10 cellular contexts compared by ENCODE assay signal in the genomic region with DNA sequence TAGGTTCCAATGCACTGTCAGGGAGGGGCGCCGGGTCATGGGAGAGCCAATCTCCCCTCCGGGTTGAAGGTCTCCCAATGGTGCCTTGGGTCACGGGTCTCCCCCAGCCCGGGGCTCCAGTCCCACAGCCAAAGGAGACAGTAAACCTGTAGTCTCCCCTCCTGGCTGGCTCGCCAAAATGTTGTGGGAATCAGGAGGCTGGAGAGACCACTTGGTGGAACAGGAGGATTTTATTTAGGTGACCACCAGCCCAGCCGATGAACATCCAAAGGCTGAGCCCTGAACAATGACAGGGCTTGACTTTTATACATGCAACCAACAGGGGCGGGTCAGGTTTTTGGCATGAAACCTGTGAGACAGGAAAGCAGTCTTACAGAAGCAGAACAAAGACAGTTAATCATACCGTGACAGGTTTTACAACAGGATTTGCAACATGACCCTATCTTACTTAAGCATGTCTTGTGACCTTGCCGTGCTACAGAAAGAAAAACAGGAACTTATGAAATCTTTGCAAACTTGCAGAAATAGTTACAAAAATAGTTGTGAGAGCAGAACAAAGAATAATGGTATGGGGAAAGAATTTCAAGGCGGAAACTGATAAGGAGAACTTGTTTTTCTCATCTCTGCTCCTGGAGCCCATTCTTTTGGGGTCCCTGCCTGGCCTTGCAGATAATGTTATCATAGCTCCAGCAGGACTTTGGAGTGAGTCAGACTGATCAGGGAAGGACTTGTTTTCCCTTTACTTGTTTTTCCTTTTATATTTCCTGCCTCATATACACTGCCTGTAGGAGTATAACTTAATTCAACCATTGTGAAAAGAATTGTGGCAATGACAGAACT. TPM values are rescaled to one million over a fixed set of nuclear protein-coding genes. Genes with fewer than 3 reads are reported as not detected.
DNase-seq lines count a peak whose midpoint lies in the region; ATAC-seq and TF ChIP-seq lines count a peak whose summit lies in the region.
"Had no signal": no experiment of that assay in that cellular context is flagged by ENCODE, and none has a peak within 500 bp of the region (broad histone marks: within the 10 kb centered on the region; RNA-seq: fewer than 3 reads in every experiment).

No MANE protein-coding gene starts in this region.

- peaks cover 0 to 3% of the 10 kb centered on the region in 2 donors for H3K4me1 ChIP-seq in right atrium auricular region
- H3K4me1 ChIP-seq in right cardiac atrium (ENCODE audit: control insufficient read depth, insufficient read depth, low read length): peaks cover 2% of the 10 kb centered on the region
- peaks cover 32% of the 10 kb centered on the region for H3K4me1 ChIP-seq in upper lobe of right lung
- H3K4me1 ChIP-seq: BE2C had no signal

- 77% methylated on average over 11 of the region's 11 CpGs for WGBS in right cardiac atrium

- H3K4me3 ChIP-seq in right atrium auricular region (no peak overlapping the region), right cardiac atrium (ENCODE audit: low read length) (no peak overlapping the region), upper lobe of right lung (no peak overlapping the region)

- intact Hi-C loops in left cardiac atrium (cut with DNase I): no loop called here
- intact Hi-C loops in right cardiac atrium (cut with DNase I): no loop called here
- intact Hi-C loops in upper lobe of right lung (cut with DNase I): no loop called here

- no peak for TF ChIP-seq CTCF in right atrium auricular region (IDR thresholded peaks at IDR 0.05)
- TF ChIP-seq CTCF in upper lobe of right lung (IDR thresholded peaks at IDR 0.05): no peak

- H3K27me3 ChIP-seq in right atrium auricular region: no peaks in the 10 kb centered on the region
- no peaks in the 10 kb centered on the region for H3K27me3 ChIP-seq in right cardiac atrium (ENCODE audit: control insufficient read depth, insufficient read depth)
- no peaks in the 10 kb centered on the region for H3K27me3 ChIP-seq in upper lobe of right lung
- H3K27me3 ChIP-seq: BE2C had no signal

- H3K36me3 ChIP-seq in right atrium auricular region (no peaks in the 10 kb centered on the region), upper lobe of right lung (no peaks in the 10 kb centered on the region)
- H3K36me3 ChIP-seq: BE2C had no signal

- DNase-seq in left cardiac atrium (peak; percentile 33), right atrium auricular region (ENCODE audit: low spot score) (no peak), SIG-M5 treated with dmso at 0.1 percent for 504 hours (lab: John Stamatoyannopoulos, UW; ENCODE audit: unreplicated experiment) (peak; percentile 91), right cardiac atrium (peak in 1 of 3 donors; percentile 51), upper lobe of right lung (no peak), NCI-H128 (lab: John Stamatoyannopoulos, UW; ENCODE audit: unreplicated experiment) (no peak), HK-2 (ENCODE audit: unreplicated experiment) (no peak), cerebellar cortex (ENCODE audit: low spot score) (no peak)
- DNase-seq: activated effector memory CD4-positive, alpha-beta T cell treated with anti-CD3 and anti-CD28 coated beads, Interleukin-2, amount 50 U/mL, for 16 hours; BE2C had no signal

- H3K9me3 ChIP-seq in right atrium auricular region (no peaks in the 10 kb centered on the region), right cardiac atrium (ENCODE audit: control insufficient read depth, low read length) (no peaks in the 10 kb centered on the region), upper lobe of right lung (peaks cover 8% of the 10 kb centered on the region)
- H3K9me3 ChIP-seq: BE2C had no signal

- ATAC-seq in left cardiac atrium (peak; percentile 39 to 41), right cardiac atrium (peak; percentile 38 to 70), upper lobe of right lung (peak; percentile 72)

- H3K27ac ChIP-seq in right atrium auricular region (peak overlapping the region in 1 of 2 donors; percentile 60), right cardiac atrium (ENCODE audit: low read length) (no peak overlapping the region), upper lobe of right lung (peak overlapping the region; percentile 63)

RNA-seq across cellular contexts. Expression of gene ERV3-1, which starts 7.1 kb away (rescaled TPM):
- total RNA-seq in left cardiac atrium (10 to 100 TPM; 13.6 to 17.0 TPM), right atrium auricular region (1 to 10 TPM; 3.5 to 5.7 TPM), right cardiac atrium (10 to 100 TPM in 1 of 4 donors, 1 to 10 TPM in 3; 6.1 to 11.8 (median 7.7) TPM), upper lobe of right lung (24.9 TPM)
- 4.0 TPM for polyA plus RNA-seq in right cardiac atrium

RNA-seq across cellular contexts. Expression of gene ZNF117, which starts 8.5 kb away (rescaled TPM):
- total RNA-seq in left cardiac atrium: 1 to 10 TPM; 7.9 to 9.4 TPM
- 1 to 10 TPM; 1.6 to 2.0 TPM for total RNA-seq in right atrium auricular region
- 1 to 10 TPM; 2.5 to 7.6 (median 3.8) TPM for total RNA-seq in right cardiac atrium
- 3.9 TPM for polyA plus RNA-seq in right cardiac atrium
- total RNA-seq in upper lobe of right lung: 18.7 TPM

Comparison
In these comparisons a context has a peak if more than half of its experiments do, and no peak if none do; other contexts are left out.
1. DNase-seq: peak in left cardiac atrium (single experiment) and SIG-M5 treated with dmso at 0.1 percent for 504 hours (single experiment); none in right atrium auricular region (single experiment), upper lobe of right lung (single experiment), NCI-H128 (single experiment), HK-2 (single experiment) and cerebellar cortex (single experiment).
2. Peak in every context shown above with its lines, with median percentiles within 50 percentile points of each other: ATAC-seq.